ENCODE assay signal across 24 cellular contexts in genomic region chrX:39679497-39680157, GRCh38.
"Had no signal": no experiment of that assay in that cellular context is flagged by ENCODE, and none has a peak within 500 bp of the region (broad histone marks: within the 10 kb centered on the region; RNA-seq: fewer than 3 reads in every experiment).

No MANE protein-coding gene starts in this region.

- H3K27me3 ChIP-seq: ascending aorta, uterus had no signal

- H3K27ac ChIP-seq: adrenal gland, ascending aorta, pancreas, prostate gland, thoracic aorta, uterus had no signal

- H3K9me3 ChIP-seq: adrenal gland, ascending aorta, pancreas, prostate gland, thoracic aorta, uterus had no signal

- DNase-seq: activated CD4-positive, alpha-beta memory T cell treated with anti-CD3 and anti-CD28 coated beads, Interleukin-2, amount 10 ng/mL, durations not matched to agents 7 days and 5 days; activated CD4-positive, alpha-beta T cell treated with anti-CD3 and anti-CD28 coated beads, Interleukin-2, amount 10 ng/mL, durations not matched to agents 24 days and 14 days; activated CD4-positive, CD25-positive, alpha-beta regulatory T cell treated with anti-CD3 and anti-CD28 coated beads, Interleukin-2, amount 50 U/mL, for 72 hours; activated effector memory CD4-positive, alpha-beta T cell treated with anti-CD3 and anti-CD28 coated beads, Interleukin-2, amount 50 U/mL, for 16 hours; activated naive CD4-positive, alpha-beta T cell treated with anti-CD3 and anti-CD28 coated beads for 36 hours; activated naive CD8-positive, alpha-beta T cell treated with anti-CD3 and anti-CD28 coated beads for 36 hours; activated T-cell treated with anti-CD3 and anti-CD28 coated beads, Interleukin-2, amount 50 U/mL, for 72 hours; adrenal gland; central memory CD4-positive, alpha-beta T cell; effector memory CD4-positive, alpha-beta T cell; naive thymus-derived CD8-positive, alpha-beta T cell; pancreas; stimulated activated CD4-positive, alpha-beta T cell treated with anti-CD3 and anti-CD28 coated beads, Interleukin-15, amount 100 ng/mL, for 24 hours; stimulated activated CD4-positive, alpha-beta T cell treated with anti-CD3 and anti-CD28 coated beads, Interleukin-2, amount 100 ng/mL, for 24 hours; stimulated activated naive CD4-positive, alpha-beta T cell; T-helper 17 cell; T1000; uterus had no signal

- H3K4me3 Mint-ChIP-seq: activated CD4-positive, alpha-beta memory T cell treated with anti-CD3 and anti-CD28 coated beads, Interleukin-2, amount 10 ng/mL, durations not matched to agents 7 days and 5 days; activated CD4-positive, alpha-beta T cell treated with anti-CD3 and anti-CD28 coated beads, Interleukin-2, amount 10 ng/mL, durations not matched to agents 24 days and 14 days; activated naive CD4-positive, alpha-beta T cell treated with anti-CD3 and anti-CD28 coated beads for 36 hours; activated naive CD8-positive, alpha-beta T cell treated with anti-CD3 and anti-CD28 coated beads for 36 hours; activated T-cell treated with anti-CD3 and anti-CD28 coated beads, Interleukin-2, amount 50 U/mL, for 72 hours; brain; naive thymus-derived CD8-positive, alpha-beta T cell; neural crest cell; T-helper 17 cell; type B pancreatic cell had no signal

- H3K27me3 Mint-ChIP-seq: activated CD4-positive, alpha-beta memory T cell treated with anti-CD3 and anti-CD28 coated beads, Interleukin-2, amount 10 ng/mL, durations not matched to agents 7 days and 5 days; activated CD4-positive, alpha-beta T cell treated with anti-CD3 and anti-CD28 coated beads, Interleukin-2, amount 10 ng/mL, durations not matched to agents 24 days and 14 days; brain; type B pancreatic cell had no signal

- H3K4me1 Mint-ChIP-seq: activated CD4-positive, alpha-beta memory T cell treated with anti-CD3 and anti-CD28 coated beads, Interleukin-2, amount 10 ng/mL, durations not matched to agents 7 days and 5 days; activated CD4-positive, alpha-beta T cell treated with anti-CD3 and anti-CD28 coated beads, Interleukin-2, amount 10 ng/mL, durations not matched to agents 24 days and 14 days; activated naive CD8-positive, alpha-beta T cell treated with anti-CD3 and anti-CD28 coated beads for 36 hours; naive thymus-derived CD8-positive, alpha-beta T cell; T-helper 17 cell had no signal

- H3K36me3 ChIP-seq: adrenal gland, ascending aorta, pancreas, prostate gland, thoracic aorta, uterus had no signal

- H3K4me3 ChIP-seq: adrenal gland, ascending aorta, pancreas, prostate gland, thoracic aorta, uterus had no signal

- H3K4me1 ChIP-seq: adrenal gland, ascending aorta, pancreas, prostate gland, uterus had no signal

- H3K9me3 Mint-ChIP-seq: activated CD4-positive, alpha-beta memory T cell treated with anti-CD3 and anti-CD28 coated beads, Interleukin-2, amount 10 ng/mL, durations not matched to agents 7 days and 5 days; activated CD4-positive, alpha-beta T cell treated with anti-CD3 and anti-CD28 coated beads, Interleukin-2, amount 10 ng/mL, durations not matched to agents 24 days and 14 days; activated naive CD4-positive, alpha-beta T cell treated with anti-CD3 and anti-CD28 coated beads for 36 hours; activated T-cell treated with anti-CD3 and anti-CD28 coated beads, Interleukin-2, amount 50 U/mL, for 72 hours; naive thymus-derived CD8-positive, alpha-beta T cell had no signal

- ATAC-seq: activated T-cell treated with anti-CD3 and anti-CD28 coated beads, Interleukin-2, amount 50 U/mL, for 72 hours; naive thymus-derived CD8-positive, alpha-beta T cell; pancreas; T-helper 17 cell had no signal

- H3K36me3 Mint-ChIP-seq: activated naive CD8-positive, alpha-beta T cell treated with anti-CD3 and anti-CD28 coated beads for 36 hours; brain; naive thymus-derived CD8-positive, alpha-beta T cell; type B pancreatic cell had no signal
